In the genomic region with DNA sequence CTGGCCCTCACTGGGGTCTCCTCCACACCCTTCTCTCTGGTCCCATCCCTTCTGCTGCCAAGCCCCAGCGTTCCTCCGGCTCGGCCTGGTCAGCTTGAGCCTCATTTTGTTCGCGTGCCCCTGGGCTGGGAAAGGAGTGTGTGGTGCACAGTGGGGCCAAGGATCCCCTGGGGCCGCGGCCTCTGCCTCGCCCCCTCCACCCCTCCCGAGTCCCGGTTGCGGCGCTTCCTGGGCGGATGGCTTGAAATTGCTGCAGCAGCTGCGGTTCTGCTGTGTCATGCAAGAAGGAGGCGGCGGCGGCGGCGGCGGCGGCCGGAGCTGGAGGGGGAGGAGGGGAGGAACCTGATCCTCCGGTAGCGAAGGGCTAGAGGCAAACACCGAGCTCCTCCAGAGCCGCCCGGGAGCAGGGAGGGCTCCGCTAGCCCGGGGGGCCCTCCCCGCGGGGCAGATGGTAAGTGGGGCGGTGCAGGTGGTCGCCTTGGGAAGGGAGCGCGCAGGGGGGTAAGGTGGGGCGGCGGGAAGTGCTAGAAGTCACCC, we compare ENCODE assay signal across 1 cellular context.
TF ChIP-seq lines count a peak whose summit lies in the region.

No MANE protein-coding gene starts in this region.

TF ChIP-seq in GM12878, 131 proteins besides CTCF, POLR2A, EP300 and RAD21 (continued from another document and continues in another):
- TF ChIP-seq, protein P1, sequence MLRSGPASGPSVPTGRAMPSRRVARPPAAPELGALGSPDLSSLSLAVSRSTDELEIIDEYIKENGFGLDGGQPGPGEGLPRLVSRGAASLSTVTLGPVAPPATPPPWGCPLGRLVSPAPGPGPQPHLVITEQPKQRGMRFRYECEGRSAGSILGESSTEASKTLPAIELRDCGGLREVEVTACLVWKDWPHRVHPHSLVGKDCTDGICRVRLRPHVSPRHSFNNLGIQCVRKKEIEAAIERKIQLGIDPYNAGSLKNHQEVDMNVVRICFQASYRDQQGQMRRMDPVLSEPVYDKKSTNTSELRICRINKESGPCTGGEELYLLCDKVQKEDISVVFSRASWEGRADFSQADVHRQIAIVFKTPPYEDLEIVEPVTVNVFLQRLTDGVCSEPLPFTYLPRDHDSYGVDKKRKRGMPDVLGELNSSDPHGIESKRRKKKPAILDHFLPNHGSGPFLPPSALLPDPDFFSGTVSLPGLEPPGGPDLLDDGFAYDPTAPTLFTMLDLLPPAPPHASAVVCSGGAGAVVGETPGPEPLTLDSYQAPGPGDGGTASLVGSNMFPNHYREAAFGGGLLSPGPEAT (IDR thresholded peaks at IDR 0.05; ENCODE audit: low read depth): peak; percentile 76
- TF ChIP-seq IKZF1 (conservative IDR thresholded peaks at IDR 0.05): peak; percentile 75
- TF ChIP-seq SP1 (IDR thresholded peaks at IDR 0.05; ENCODE audit: low read depth, low read length): peak; percentile 26
- TF ChIP-seq, protein P2, sequence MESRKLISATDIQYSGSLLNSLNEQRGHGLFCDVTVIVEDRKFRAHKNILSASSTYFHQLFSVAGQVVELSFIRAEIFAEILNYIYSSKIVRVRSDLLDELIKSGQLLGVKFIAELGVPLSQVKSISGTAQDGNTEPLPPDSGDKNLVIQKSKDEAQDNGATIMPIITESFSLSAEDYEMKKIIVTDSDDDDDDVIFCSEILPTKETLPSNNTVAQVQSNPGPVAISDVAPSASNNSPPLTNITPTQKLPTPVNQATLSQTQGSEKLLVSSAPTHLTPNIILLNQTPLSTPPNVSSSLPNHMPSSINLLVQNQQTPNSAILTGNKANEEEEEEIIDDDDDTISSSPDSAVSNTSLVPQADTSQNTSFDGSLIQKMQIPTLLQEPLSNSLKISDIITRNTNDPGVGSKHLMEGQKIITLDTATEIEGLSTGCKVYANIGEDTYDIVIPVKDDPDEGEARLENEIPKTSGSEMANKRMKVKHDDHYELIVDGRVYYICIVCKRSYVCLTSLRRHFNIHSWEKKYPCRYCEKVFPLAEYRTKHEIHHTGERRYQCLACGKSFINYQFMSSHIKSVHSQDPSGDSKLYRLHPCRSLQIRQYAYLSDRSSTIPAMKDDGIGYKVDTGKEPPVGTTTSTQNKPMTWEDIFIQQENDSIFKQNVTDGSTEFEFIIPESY (IDR thresholded peaks at IDR 0.05): no peak
- no peak for TF ChIP-seq BMI1 (IDR thresholded peaks at IDR 0.05; ENCODE audit: borderline replicate concordance)
- no peak for TF ChIP-seq SUZ12 (IDR thresholded peaks at IDR 0.05; ENCODE audit: unreplicated experiment)
- TF ChIP-seq BCL11A (IDR thresholded peaks at IDR 0.05; ENCODE audit: low read depth, low read length): peak; percentile 50; the same call in 1 of the 2 replicates
- TF ChIP-seq NR2C2 (IDR thresholded peaks at IDR 0.05; ENCODE audit: borderline replicate concordance, control insufficient read depth, insufficient read length, low read depth): no peak
- TF ChIP-seq CHD1 (IDR thresholded peaks at IDR 0.05; ENCODE audit: low read depth, low read length): no peak
- peak; percentile 76 to 87 for TF ChIP-seq IKZF2 (IDR thresholded peaks at IDR 0.05)
- TF ChIP-seq CEBPB (IDR thresholded peaks at IDR 0.05; ENCODE audit: borderline replicate concordance in 1 of 2, low read depth in 2 of 2, low read length in 2 of 2): no peak
- 0 out of 2 replicates have a peak, but pooled peaks have one; percentile 33 for TF ChIP-seq MEF2A (IDR thresholded peaks at IDR 0.05; ENCODE audit: insufficient read depth, low read depth, low read length)
- no peak for TF ChIP-seq SREBF1 (IDR thresholded peaks at IDR 0.05; ENCODE audit: low read length)
- no peak for TF ChIP-seq ESRRA (IDR thresholded peaks at IDR 0.05; ENCODE audit: low read length)
- no peak for TF ChIP-seq BRCA1 (IDR thresholded peaks at IDR 0.05; ENCODE audit: low read depth, low read length)
- no peak for TF ChIP-seq HCFC1 (IDR thresholded peaks at IDR 0.05; ENCODE audit: low read length)
- no peak for TF ChIP-seq KDM1A (IDR thresholded peaks at IDR 0.05; ENCODE audit: borderline replicate concordance)
- TF ChIP-seq MEF2B (IDR thresholded peaks at IDR 0.05; ENCODE audit: partially characterized antibody, poor library complexity, severe bottlenecking): peak; percentile 98
- TF ChIP-seq PAX5 (IDR thresholded peaks at IDR 0.05; ENCODE audit: borderline replicate concordance, low read depth, low read length): no peak
- TF ChIP-seq GATAD2B (conservative IDR thresholded peaks at IDR 0.05; ENCODE audit: low read depth): peak; percentile 54; the same call in 1 of the 2 replicates
- TF ChIP-seq, protein P3, sequence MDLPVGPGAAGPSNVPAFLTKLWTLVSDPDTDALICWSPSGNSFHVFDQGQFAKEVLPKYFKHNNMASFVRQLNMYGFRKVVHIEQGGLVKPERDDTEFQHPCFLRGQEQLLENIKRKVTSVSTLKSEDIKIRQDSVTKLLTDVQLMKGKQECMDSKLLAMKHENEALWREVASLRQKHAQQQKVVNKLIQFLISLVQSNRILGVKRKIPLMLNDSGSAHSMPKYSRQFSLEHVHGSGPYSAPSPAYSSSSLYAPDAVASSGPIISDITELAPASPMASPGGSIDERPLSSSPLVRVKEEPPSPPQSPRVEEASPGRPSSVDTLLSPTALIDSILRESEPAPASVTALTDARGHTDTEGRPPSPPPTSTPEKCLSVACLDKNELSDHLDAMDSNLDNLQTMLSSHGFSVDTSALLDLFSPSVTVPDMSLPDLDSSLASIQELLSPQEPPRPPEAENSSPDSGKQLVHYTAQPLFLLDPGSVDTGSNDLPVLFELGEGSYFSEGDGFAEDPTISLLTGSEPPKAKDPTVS (IDR thresholded peaks at IDR 0.05; ENCODE audit: low read depth, low read length): no peak
- TF ChIP-seq CHD2 (IDR thresholded peaks at IDR 0.05; ENCODE audit: borderline replicate concordance, low read depth, low read length): peak; percentile 37; the same call in 1 of the 2 replicates
- TF ChIP-seq SMARCA5 (IDR thresholded peaks at IDR 0.05): 0 out of 2 replicates have a peak, but pooled peaks have one; percentile 15
- no peak for TF ChIP-seq POLR2AphosphoS2 (IDR thresholded peaks at IDR 0.05; ENCODE audit: low read depth, low read length)
- no peak for TF ChIP-seq NR2C1 (IDR thresholded peaks at IDR 0.05)
- TF ChIP-seq, protein P4, sequence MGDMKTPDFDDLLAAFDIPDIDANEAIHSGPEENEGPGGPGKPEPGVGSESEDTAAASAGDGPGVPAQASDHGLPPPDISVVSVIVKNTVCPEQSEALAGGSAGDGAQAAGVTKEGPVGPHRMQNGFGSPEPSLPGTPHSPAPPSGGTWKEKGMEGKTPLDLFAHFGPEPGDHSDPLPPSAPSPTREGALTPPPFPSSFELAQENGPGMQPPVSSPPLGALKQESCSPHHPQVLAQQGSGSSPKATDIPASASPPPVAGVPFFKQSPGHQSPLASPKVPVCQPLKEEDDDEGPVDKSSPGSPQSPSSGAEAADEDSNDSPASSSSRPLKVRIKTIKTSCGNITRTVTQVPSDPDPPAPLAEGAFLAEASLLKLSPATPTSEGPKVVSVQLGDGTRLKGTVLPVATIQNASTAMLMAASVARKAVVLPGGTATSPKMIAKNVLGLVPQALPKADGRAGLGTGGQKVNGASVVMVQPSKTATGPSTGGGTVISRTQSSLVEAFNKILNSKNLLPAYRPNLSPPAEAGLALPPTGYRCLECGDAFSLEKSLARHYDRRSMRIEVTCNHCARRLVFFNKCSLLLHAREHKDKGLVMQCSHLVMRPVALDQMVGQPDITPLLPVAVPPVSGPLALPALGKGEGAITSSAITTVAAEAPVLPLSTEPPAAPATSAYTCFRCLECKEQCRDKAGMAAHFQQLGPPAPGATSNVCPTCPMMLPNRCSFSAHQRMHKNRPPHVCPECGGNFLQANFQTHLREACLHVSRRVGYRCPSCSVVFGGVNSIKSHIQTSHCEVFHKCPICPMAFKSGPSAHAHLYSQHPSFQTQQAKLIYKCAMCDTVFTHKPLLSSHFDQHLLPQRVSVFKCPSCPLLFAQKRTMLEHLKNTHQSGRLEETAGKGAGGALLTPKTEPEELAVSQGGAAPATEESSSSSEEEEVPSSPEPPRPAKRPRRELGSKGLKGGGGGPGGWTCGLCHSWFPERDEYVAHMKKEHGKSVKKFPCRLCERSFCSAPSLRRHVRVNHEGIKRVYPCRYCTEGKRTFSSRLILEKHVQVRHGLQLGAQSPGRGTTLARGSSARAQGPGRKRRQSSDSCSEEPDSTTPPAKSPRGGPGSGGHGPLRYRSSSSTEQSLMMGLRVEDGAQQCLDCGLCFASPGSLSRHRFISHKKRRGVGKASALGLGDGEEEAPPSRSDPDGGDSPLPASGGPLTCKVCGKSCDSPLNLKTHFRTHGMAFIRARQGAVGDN (IDR thresholded peaks at IDR 0.05): peak; percentile 71
- no peak for TF ChIP-seq ZNF384 (IDR thresholded peaks at IDR 0.05; ENCODE audit: borderline replicate concordance, low read depth, low read length)
- no peak for TF ChIP-seq FOXM1 (IDR thresholded peaks at IDR 0.05; ENCODE audit: low read depth, low read length)
- TF ChIP-seq, protein P5, sequence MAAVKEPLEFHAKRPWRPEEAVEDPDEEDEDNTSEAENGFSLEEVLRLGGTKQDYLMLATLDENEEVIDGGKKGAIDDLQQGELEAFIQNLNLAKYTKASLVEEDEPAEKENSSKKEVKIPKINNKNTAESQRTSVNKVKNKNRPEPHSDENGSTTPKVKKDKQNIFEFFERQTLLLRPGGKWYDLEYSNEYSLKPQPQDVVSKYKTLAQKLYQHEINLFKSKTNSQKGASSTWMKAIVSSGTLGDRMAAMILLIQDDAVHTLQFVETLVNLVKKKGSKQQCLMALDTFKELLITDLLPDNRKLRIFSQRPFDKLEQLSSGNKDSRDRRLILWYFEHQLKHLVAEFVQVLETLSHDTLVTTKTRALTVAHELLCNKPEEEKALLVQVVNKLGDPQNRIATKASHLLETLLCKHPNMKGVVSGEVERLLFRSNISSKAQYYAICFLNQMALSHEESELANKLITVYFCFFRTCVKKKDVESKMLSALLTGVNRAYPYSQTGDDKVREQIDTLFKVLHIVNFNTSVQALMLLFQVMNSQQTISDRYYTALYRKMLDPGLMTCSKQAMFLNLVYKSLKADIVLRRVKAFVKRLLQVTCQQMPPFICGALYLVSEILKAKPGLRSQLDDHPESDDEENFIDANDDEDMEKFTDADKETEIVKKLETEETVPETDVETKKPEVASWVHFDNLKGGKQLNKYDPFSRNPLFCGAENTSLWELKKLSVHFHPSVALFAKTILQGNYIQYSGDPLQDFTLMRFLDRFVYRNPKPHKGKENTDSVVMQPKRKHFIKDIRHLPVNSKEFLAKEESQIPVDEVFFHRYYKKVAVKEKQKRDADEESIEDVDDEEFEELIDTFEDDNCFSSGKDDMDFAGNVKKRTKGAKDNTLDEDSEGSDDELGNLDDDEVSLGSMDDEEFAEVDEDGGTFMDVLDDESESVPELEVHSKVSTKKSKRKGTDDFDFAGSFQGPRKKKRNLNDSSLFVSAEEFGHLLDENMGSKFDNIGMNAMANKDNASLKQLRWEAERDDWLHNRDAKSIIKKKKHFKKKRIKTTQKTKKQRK (IDR thresholded peaks at IDR 0.05; ENCODE audit: low read depth, low read length): no peak
- peak; percentile 80 for TF ChIP-seq NBN (IDR thresholded peaks at IDR 0.05)
- TF ChIP-seq ATF7 (IDR thresholded peaks at IDR 0.05; ENCODE audit: low read depth): peak; percentile 31; the same call in 1 of the 2 replicates
- 0 out of 2 replicates have a peak, but pooled peaks have one; percentile 23 for TF ChIP-seq CREB1 (IDR thresholded peaks at IDR 0.05; ENCODE audit: low read depth)
- TF ChIP-seq, protein P6, sequence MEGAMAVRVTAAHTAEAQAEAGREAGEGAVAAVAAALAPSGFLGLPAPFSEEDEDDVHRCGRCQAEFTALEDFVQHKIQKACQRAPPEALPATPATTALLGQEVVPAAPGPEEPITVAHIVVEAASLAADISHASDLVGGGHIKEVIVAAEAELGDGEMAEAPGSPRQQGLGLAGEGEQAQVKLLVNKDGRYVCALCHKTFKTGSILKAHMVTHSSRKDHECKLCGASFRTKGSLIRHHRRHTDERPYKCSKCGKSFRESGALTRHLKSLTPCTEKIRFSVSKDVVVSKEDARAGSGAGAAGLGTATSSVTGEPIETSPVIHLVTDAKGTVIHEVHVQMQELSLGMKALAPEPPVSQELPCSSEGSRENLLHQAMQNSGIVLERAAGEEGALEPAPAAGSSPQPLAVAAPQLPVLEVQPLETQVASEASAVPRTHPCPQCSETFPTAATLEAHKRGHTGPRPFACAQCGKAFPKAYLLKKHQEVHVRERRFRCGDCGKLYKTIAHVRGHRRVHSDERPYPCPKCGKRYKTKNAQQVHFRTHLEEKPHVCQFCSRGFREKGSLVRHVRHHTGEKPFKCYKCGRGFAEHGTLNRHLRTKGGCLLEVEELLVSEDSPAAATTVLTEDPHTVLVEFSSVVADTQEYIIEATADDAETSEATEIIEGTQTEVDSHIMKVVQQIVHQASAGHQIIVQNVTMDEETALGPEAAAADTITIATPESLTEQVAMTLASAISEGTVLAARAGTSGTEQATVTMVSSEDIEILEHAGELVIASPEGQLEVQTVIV (IDR thresholded peaks at IDR 0.05; ENCODE audit: borderline replicate concordance, partially characterized antibody): no peak
- no peak for TF ChIP-seq POU2F2 (IDR thresholded peaks at IDR 0.05; ENCODE audit: borderline replicate concordance, low read depth, low read length)
- TF ChIP-seq TCF7 (IDR thresholded peaks at IDR 0.05; ENCODE audit: borderline replicate concordance): no peak
- peak in 1 of 2 experiments; percentile 42; a peak in 1 of 3 replicates for TF ChIP-seq EGR1 (IDR thresholded peaks at IDR 0.05; ENCODE audit: borderline replicate concordance in 1 of 2, low read depth in 2 of 2, low read length in 2 of 2)
- TF ChIP-seq, protein P7, sequence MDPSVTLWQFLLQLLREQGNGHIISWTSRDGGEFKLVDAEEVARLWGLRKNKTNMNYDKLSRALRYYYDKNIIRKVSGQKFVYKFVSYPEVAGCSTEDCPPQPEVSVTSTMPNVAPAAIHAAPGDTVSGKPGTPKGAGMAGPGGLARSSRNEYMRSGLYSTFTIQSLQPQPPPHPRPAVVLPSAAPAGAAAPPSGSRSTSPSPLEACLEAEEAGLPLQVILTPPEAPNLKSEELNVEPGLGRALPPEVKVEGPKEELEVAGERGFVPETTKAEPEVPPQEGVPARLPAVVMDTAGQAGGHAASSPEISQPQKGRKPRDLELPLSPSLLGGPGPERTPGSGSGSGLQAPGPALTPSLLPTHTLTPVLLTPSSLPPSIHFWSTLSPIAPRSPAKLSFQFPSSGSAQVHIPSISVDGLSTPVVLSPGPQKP (IDR thresholded peaks at IDR 0.05; ENCODE audit: low read depth, low read length): no peak
- TF ChIP-seq IRF4 (IDR thresholded peaks at IDR 0.05; ENCODE audit: low read depth, low read length): no peak
- TF ChIP-seq HDAC6 (IDR thresholded peaks at IDR 0.05; ENCODE audit: unreplicated experiment): no peak
- TF ChIP-seq CBX5 (IDR thresholded peaks at IDR 0.05; ENCODE audit: low read depth): 0 out of 2 replicates have a peak, but pooled peaks have one; percentile 70
- TF ChIP-seq CBFB (IDR thresholded peaks at IDR 0.05; ENCODE audit: low read depth): peak; percentile 43
- peak; percentile 68; the same call in 1 of the 2 replicates for TF ChIP-seq TCF3 (IDR thresholded peaks at IDR 0.05; ENCODE audit: borderline replicate concordance, insufficient read depth, low read depth, low read length)
